18 cellular contexts compared by ENCODE assay signal in the genomic region with DNA sequence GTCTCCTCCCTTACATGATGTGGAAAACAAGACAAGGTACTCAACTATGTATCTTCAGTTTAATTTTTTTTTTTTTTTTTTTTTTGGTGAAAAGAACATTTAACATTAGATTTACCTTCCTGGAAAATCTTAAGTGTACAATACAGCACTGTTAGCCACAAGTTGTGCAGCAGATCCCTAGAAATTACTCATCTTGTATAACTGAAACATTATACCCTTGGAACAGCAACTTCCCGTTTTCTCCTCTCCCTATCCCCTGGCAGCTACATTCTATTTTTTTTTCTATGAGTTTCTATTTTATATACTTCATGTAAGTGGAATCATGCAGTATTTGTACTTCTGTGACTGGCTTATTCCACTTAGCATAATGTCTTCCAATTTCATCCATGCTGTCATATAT.
DNase-seq lines count a peak whose midpoint lies in the region; ATAC-seq and TF ChIP-seq lines count a peak whose summit lies in the region.
"Had no signal": no experiment of that assay in that cellular context is flagged by ENCODE, and none has a peak within 500 bp of the region (broad histone marks: within the 10 kb centered on the region; RNA-seq: fewer than 3 reads in every experiment).

No MANE protein-coding gene starts in this region.

- CTCF ChIA-PET in PC-3 (lab: Charles Lee), result no interaction called here

- no peak for TF ChIP-seq POLR2A in NB4 (IDR thresholded peaks at IDR 0.05; ENCODE audit: extremely low read depth, insufficient read length)

- no peaks in the 10 kb centered on the region for H3K36me3 ChIP-seq in PC-3 (ENCODE audit: low read depth, low read length)
- no peaks in the 10 kb centered on the region for H3K36me3 ChIP-seq in hepatocyte (replicated peaks; ENCODE audit: insufficient read depth, low read depth)
- H3K36me3 ChIP-seq: Peyer's patch, SJCRH30 had no signal

- H4K20me1 ChIP-seq in PC-3 (ENCODE audit: low read length) (no peaks in the 10 kb centered on the region), hepatocyte (ENCODE audit: insufficient read depth, poor library complexity, severe bottlenecking) (no peaks in the 10 kb centered on the region)

- H3K4me3 ChIP-seq in NB4 (ENCODE audit: low read depth, low read length) (no peak overlapping the region), PC-3 (ENCODE audit: low read length) (no peak overlapping the region), fibroblast of villous mesenchyme (ENCODE audit: low read depth, low read length) (no peak overlapping the region), hepatocyte (no peak overlapping the region)
- H3K4me3 ChIP-seq: A549, Peyer's patch, SJCRH30 had no signal

- BruUV-seq in PC-3 (replicated peaks; lab: Mats Ljungman, UMichigan), result no TSS peak

- POLR2A ChIA-PET in PC-3 (lab: Charles Lee; ENCODE audit: unreplicated experiment), result interaction anchor here (0.6 kb wide), 2 partner anchors 219 to 672 kb away, joined by 4 to 6 read pairs; no protein-coding TSS in a partner anchor

- H2AFZ ChIP-seq in PC-3 (ENCODE audit: low read length) (no peak overlapping the region), hepatocyte (no peak overlapping the region)

- no peaks in the 10 kb centered on the region for H3K27me3 ChIP-seq in PC-3 (ENCODE audit: low read length)
- H3K27me3 ChIP-seq in hepatocyte, result no peaks in the 10 kb centered on the region
- H3K27me3 ChIP-seq: Peyer's patch, SJCRH30 had no signal

- H3K79me2 ChIP-seq in PC-3 (ENCODE audit: low read length) (no peaks in the 10 kb centered on the region), hepatocyte (no peaks in the 10 kb centered on the region)

- no peak overlapping the region for H3K9ac ChIP-seq in PC-3 (ENCODE audit: low read length)

- H3K9me2 ChIP-seq in PC-3 (replicated peaks; ENCODE audit: low read length) (no peaks in the 10 kb centered on the region), hepatocyte (replicated peaks; ENCODE audit: insufficient read depth) (no peaks in the 10 kb centered on the region)

- H3K27ac ChIP-seq in PC-3 (ENCODE audit: low read length) (no peak overlapping the region), hepatocyte (no peak overlapping the region)
- H3K27ac ChIP-seq: A549, Peyer's patch, SJCRH30 had no signal

- H3F3A ChIP-seq in PC-3 (ENCODE audit: low read length, unreplicated experiment), result no peaks in the 10 kb centered on the region

- ATAC-seq in PC-3, result peak; percentile 84
- no peak for ATAC-seq in GM21737 (IDR thresholded peaks at IDR 0.05; ENCODE audit: unreplicated experiment)
- ATAC-seq: A549 had no signal

- TF ChIP-seq CTCF in NB4 (IDR thresholded peaks at IDR 0.05; ENCODE audit: low read depth, low read length) (no peak), PC-3 (conservative IDR thresholded peaks at IDR 0.05; ENCODE audit: low read depth, low read length) (no peak), fibroblast of villous mesenchyme (IDR thresholded peaks at IDR 0.05; ENCODE audit: insufficient read depth, low read depth, low read length) (no peak), hepatocyte (IDR thresholded peaks at IDR 0.05; ENCODE audit: poor library complexity) (no peak)

- H3K4me1 ChIP-seq in PC-3 (ENCODE audit: insufficient read depth, low read length), result no peaks in the 10 kb centered on the region
- no peaks in the 10 kb centered on the region for H3K4me1 ChIP-seq in hepatocyte (ENCODE audit: insufficient read depth)
- H3K4me1 ChIP-seq: A549, Peyer's patch, SJCRH30 had no signal

- WGBS in hepatocyte (ENCODE audit: low lambda C conversion rate, missing lambda C conversion rate), result 89% methylated on average over 1 of the region's 1 CpG

- H3K4me2 ChIP-seq in PC-3 (ENCODE audit: low read length) (no peak overlapping the region), hepatocyte (no peak overlapping the region)
- H3K4me2 ChIP-seq: A549 had no signal

- in situ Hi-C loops in KBM-7 (cut with MboI; ENCODE audit: low pct_unique_long_range_greater_than_20kb, low sequenced_read_pairs), result no loop called here

- DNase-seq in KBM-7, result peak; percentile 69
- peak; percentile 4 for DNase-seq in NB4 (ENCODE audit: low read depth)
- peak; percentile 12 for DNase-seq in PC-3
- peak; percentile 1 for DNase-seq in fibroblast of villous mesenchyme (ENCODE audit: low read depth)
- no peak for DNase-seq in activated effector memory CD4-positive, alpha-beta T cell treated with Interleukin-2 at 50 U/mL for 16 hours
- DNase-seq in cerebellar cortex (ENCODE audit: low spot score), result no peak
- DNase-seq in hepatocyte (ENCODE audit: low spot score), result no peak
- DNase-seq: GF-D8, MM.1S, NCI-H1417, NCI-H1694 treated with DMSO at 0.1 percent for 48 hours, NCI-H2081 treated with DMSO at 0.1 percent for 48 hours, NCI-H446, NCI-H526, Peyer's patch had no signal

- intact Hi-C loops in PC-3 (cut with micrococcal nuclease), result no loop called here

- no peaks in the 10 kb centered on the region for H3K9me3 ChIP-seq in PC-3 (ENCODE audit: low read length)
- no peaks in the 10 kb centered on the region for H3K9me3 ChIP-seq in hepatocyte (ENCODE audit: low read depth)
- H3K9me3 ChIP-seq: A549, Peyer's patch, SJCRH30 had no signal

Comparison
In these comparisons a context has a peak if more than half of its experiments do, and no peak if none do; other contexts are left out.
1. DNase-seq: peak in KBM-7 (single experiment), NB4 (single experiment), PC-3 (single experiment) and fibroblast of villous mesenchyme (single experiment); none in activated effector memory CD4-positive, alpha-beta T cell treated with Interleukin-2 at 50 U/mL for 16 hours (single experiment), cerebellar cortex (single experiment) and hepatocyte (single experiment).